ENCODE assay signal across 8 cellular contexts in the genomic region with DNA sequence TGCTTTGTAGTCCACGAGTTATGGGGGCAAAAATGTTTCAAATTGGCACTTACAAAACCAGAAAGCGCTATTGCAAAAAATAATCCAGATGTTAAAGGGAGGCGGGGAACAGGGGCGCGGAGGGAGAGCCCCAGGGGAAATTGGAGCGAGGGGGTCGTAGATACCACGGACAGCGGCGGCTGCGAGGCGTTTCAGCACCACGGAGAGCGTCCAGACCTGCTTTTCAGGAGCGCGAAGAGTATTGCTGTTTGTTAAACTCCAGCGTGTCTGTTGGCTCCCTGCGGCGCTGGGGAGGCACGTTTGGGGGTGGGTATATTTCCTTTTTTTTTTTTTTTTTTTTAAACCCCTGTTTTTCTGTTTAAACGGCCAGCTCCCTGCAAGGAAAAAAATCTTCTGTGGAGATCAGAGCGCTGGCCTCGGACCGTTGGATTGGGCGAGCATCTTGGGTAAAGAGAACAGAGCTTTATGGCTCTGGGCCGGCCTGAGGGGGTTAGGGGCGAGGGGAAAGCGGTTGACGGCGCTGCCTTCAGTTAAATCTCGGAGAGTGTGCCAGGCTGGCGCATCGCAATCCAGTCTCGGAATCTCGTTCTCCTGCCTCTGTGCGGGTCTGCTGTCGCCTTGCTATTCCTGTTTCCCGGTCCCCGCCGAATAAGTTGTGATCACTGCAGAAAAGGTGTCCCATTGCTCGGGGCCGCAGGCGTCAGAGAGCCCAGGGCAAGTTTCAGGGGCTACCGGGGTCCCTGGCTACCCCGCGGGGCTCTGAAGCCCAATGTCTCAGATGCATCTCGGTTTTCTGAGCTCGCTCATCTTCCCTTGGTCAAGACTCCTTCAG. TPM values are rescaled to one million over a fixed set of nuclear protein-coding genes. Genes with fewer than 3 reads are reported as not detected.
DNase-seq lines count a peak whose midpoint lies in the region; ATAC-seq and TF ChIP-seq lines count a peak whose summit lies in the region.

A gene (minus strand): TSS at position 288 of the 832 bp plus-strand sequence. CDS start 302 bp downstream, outside the sequence.

- H3K27ac Mint-ChIP-seq in CD4-positive, CD25-positive, alpha-beta regulatory T cell, result no peak within 1 kb of the TSS

- H3K36me3 Mint-ChIP-seq in CD4-positive, CD25-positive, alpha-beta regulatory T cell, result peaks cover 3% of the 10 kb centered on the region

- intact Hi-C loops in dorsolateral prefrontal cortex (cut with DNase I), result no loop called here
- intact Hi-C loops in lower lobe of right lung (cut with DNase I), result no loop called here

- H3K4me3 Mint-ChIP-seq in CD4-positive, CD25-positive, alpha-beta regulatory T cell, result no peak within 1 kb of the TSS

- no peak within 1 kb of the TSS for H3K4me3 ChIP-seq in CD4-positive, CD25-positive, alpha-beta regulatory T cell (ENCODE audit: low read depth, low read length)
- peak within 1 kb of the TSS; percentile 44 for H3K4me3 ChIP-seq in HUES64 (ENCODE audit: low read length)
- peak within 1 kb of the TSS; percentile 36 for H3K4me3 ChIP-seq in WERI-Rb-1 (ENCODE audit: low read depth, low read length)
- H3K4me3 ChIP-seq in dorsolateral prefrontal cortex, result peak within 1 kb of the TSS in 58 of 59 donors; percentile 3 to 63 (median 47)
- H3K4me3 ChIP-seq in lower lobe of right lung, result no peak within 1 kb of the TSS

- WGBS in HUES64, result 8% methylated on average over 45 of the region's 48 CpGs

- H3K4me1 Mint-ChIP-seq in CD4-positive, CD25-positive, alpha-beta regulatory T cell, result peaks cover 0 to 6% (median 0%) of the 10 kb centered on the region in 4 donors

- no peaks in the 10 kb centered on the region for H3K36me3 ChIP-seq in CD4-positive, CD25-positive, alpha-beta regulatory T cell (ENCODE audit: control insufficient read depth, insufficient read depth, low read length)
- H3K36me3 ChIP-seq in HUES64 (ENCODE audit: insufficient read depth, low read length) (no peaks in the 10 kb centered on the region), WERI-Rb-1 (no peaks in the 10 kb centered on the region), lower lobe of right lung (no peaks in the 10 kb centered on the region)

- peaks cover 34% of the 10 kb centered on the region for H3K27me3 Mint-ChIP-seq in CD4-positive, CD25-positive, alpha-beta regulatory T cell

- peaks cover 0 to 13% (median 5%) of the 10 kb centered on the region in 7 donors for H3K9me3 Mint-ChIP-seq in CD4-positive, CD25-positive, alpha-beta regulatory T cell

- TF ChIP-seq CTCF in WERI-Rb-1 (IDR thresholded peaks at IDR 0.05; ENCODE audit: low read depth, low read length) (no peak), dorsolateral prefrontal cortex (IDR thresholded peaks at IDR 0.05 in 54 of 56, conservative IDR thresholded peaks at IDR 0.05 in 2 of 56; ENCODE audit: low read depth in 1 of 56, partially characterized antibody in 56 of 56) (no peak), lower lobe of right lung (IDR thresholded peaks at IDR 0.05) (no peak)

- peak; percentile 4 to 59 (median 44) for DNase-seq in CD4-positive, CD25-positive, alpha-beta regulatory T cell
- no peak for DNase-seq in WERI-Rb-1
- DNase-seq in dorsolateral prefrontal cortex, result peak in 6 of 10 donors; percentile 19 to 54 (median 37)
- DNase-seq in lower lobe of right lung, result peak; percentile 59
- peak; percentile 13 for DNase-seq in stimulated activated naive CD4-positive, alpha-beta T cell treated with Interleukin-2 at 50 U/mL for 16 hours (lab: John Stamatoyannopoulos, UW)

- H3K27ac ChIP-seq in CD4-positive, CD25-positive, alpha-beta regulatory T cell (ENCODE audit: insufficient read depth, low read length, poor library complexity, severe bottlenecking), result no peak within 1 kb of the TSS
- no peak within 1 kb of the TSS for H3K27ac ChIP-seq in HUES64 (ENCODE audit: low read depth, low read length)
- peak within 1 kb of the TSS; percentile 42 for H3K27ac ChIP-seq in WERI-Rb-1
- H3K27ac ChIP-seq in dorsolateral prefrontal cortex, result no peak within 1 kb of the TSS
- no peak within 1 kb of the TSS for H3K27ac ChIP-seq in lower lobe of right lung

- H3K9me3 ChIP-seq in CD4-positive, CD25-positive, alpha-beta regulatory T cell (ENCODE audit: control insufficient read depth in 2 of 2, low read length in 2 of 2), result no peaks in the 10 kb centered on the region
- H3K9me3 ChIP-seq in HUES64 (ENCODE audit: insufficient read depth, low read depth, low read length), result no peaks in the 10 kb centered on the region
- peaks cover 2% of the 10 kb centered on the region for H3K9me3 ChIP-seq in WERI-Rb-1 (ENCODE audit: severe bottlenecking)
- H3K9me3 ChIP-seq in lower lobe of right lung, result no peaks in the 10 kb centered on the region

- H3K9ac ChIP-seq in HUES64 (ENCODE audit: low read depth, low read length), result no peak within 1 kb of the TSS

- ATAC-seq in CD4-positive, CD25-positive, alpha-beta regulatory T cell (ENCODE audit: low read depth in 2 of 2), result peak in 1 of 2 donors; percentile 52
- peak; percentile 59 to 63 for ATAC-seq in lower lobe of right lung
- no peak for ATAC-seq in GM21786 (IDR thresholded peaks at IDR 0.05; ENCODE audit: unreplicated experiment)
- no peak for ATAC-seq in HG03039 (IDR thresholded peaks at IDR 0.05; ENCODE audit: unreplicated experiment)

- H3K4me1 ChIP-seq in CD4-positive, CD25-positive, alpha-beta regulatory T cell (ENCODE audit: control insufficient read depth, insufficient read depth, low read length, poor library complexity, severe bottlenecking), result no peaks in the 10 kb centered on the region
- H3K4me1 ChIP-seq in HUES64 (ENCODE audit: insufficient read depth, low read length) (0 out of 2 replicates have a peak, but pooled peaks cover 3% of the 10 kb centered on the region), lower lobe of right lung (no peaks in the 10 kb centered on the region)

- H3K27me3 ChIP-seq in CD4-positive, CD25-positive, alpha-beta regulatory T cell (ENCODE audit: control insufficient read depth, insufficient read depth, low read length), result peaks cover 3% of the 10 kb centered on the region
- H3K27me3 ChIP-seq in HUES64 (ENCODE audit: insufficient read depth, low read length), result peaks cover 69% of the 10 kb centered on the region
- peaks cover 7% of the 10 kb centered on the region for H3K27me3 ChIP-seq in WERI-Rb-1 (ENCODE audit: insufficient read depth, low read depth, severe bottlenecking)
- H3K27me3 ChIP-seq in dorsolateral prefrontal cortex, result peaks cover 0 to 24% (median 4%) of the 10 kb centered on the region in 45 donors
- H3K27me3 ChIP-seq in lower lobe of right lung (ENCODE audit: low read depth), result peaks cover 22% of the 10 kb centered on the region

RNA-seq across cellular contexts. Expression of the gene that starts here (rescaled TPM):
- total RNA-seq in CD4-positive, CD25-positive, alpha-beta regulatory T cell, result not detected
- not detected for polyA plus RNA-seq in CD4-positive, CD25-positive, alpha-beta regulatory T cell
- 1.3 TPM for polyA plus RNA-seq in HUES64 (2013, experiment 1 of 2)
- polyA plus RNA-seq in HUES64 (2013, experiment 2 of 2), result 1.8 TPM
- 1 to 10 TPM in 93 of 120 experiments, under 1 TPM in 24, not detected in 3; 0.38 to 5.0 (median 1.6) TPM for total RNA-seq in dorsolateral prefrontal cortex
- total RNA-seq in lower lobe of right lung, result not detected

Comparison
In these comparisons a context has a peak if more than half of its experiments do, and no peak if none do; other contexts are left out.
1. Peak in DNase-seq in CD4-positive, CD25-positive, alpha-beta regulatory T cell; RNA of the gene not detected or under 1 TPM.
2. Peak in DNase-seq and ATAC-seq in lower lobe of right lung; RNA of the gene not detected or under 1 TPM.
3. H3K4me3 ChIP-seq: peak in HUES64 (single experiment), WERI-Rb-1 (single experiment) and dorsolateral prefrontal cortex (58 of 59); none in CD4-positive, CD25-positive, alpha-beta regulatory T cell (single experiment) and lower lobe of right lung (single experiment).